In the genomic region with DNA sequence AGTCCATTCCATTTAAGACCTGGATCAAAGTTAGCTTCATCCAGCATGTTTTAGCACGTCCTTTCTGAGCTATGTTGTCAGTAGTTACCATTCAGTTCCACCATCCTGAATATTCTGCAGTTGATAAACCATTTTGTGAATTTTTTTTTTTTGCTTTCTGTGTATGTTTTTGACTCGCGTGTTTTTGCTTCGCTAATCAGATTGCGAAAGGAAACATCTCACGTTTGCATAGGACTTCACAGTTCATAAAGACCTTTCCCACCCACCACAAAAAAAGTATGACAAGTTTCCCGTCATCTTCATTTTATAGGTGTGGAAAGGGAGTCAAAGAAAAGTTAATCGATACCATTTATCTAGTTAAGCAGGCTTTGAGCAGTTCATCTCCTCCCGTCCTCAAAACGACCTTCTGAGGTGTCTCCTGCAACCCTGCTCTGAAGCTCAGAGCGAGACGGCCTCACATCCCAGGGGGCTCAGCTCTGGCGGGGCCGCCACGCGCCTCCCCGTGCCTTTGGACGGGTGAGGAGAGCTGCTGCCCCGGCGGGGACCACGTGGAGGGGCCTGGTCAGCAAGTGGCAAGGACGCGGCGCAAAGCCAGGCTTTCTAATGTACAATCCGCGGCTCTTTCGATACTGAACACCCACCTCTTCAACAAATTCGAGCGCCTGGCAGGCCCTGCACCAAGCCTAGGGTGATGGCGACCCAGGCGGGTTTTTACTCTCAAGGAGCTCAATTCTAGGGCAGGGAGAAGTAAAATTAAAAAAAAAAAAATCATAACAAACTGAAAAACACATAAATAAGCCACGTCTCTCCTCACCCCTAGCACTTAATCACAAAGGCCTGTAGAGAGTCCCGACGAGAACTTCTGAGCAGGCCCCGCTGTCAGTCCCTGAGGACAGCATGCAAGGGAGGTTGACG, we compare ENCODE assay signal across 1 cellular context.
TF ChIP-seq lines count a peak whose summit lies in the region.

No MANE protein-coding gene starts in this region.

TF ChIP-seq in HepG2, 621 proteins besides CTCF, POLR2A, EP300 and RAD21 (continued from another document):
- TF ChIP-seq CERS6 (CRISPR knock-in tag; IDR thresholded peaks at IDR 0.05), result no peak
- TF ChIP-seq ZNF616 (CRISPR knock-in tag; IDR thresholded peaks at IDR 0.05; ENCODE audit: low read depth), result no peak
- 0 out of 2 replicates have a peak, but pooled peaks have one; percentile 13 for TF ChIP-seq MIER2 (CRISPR knock-in tag; IDR thresholded peaks at IDR 0.05)
- TF ChIP-seq YEATS2 (CRISPR knock-in tag; IDR thresholded peaks at IDR 0.05; ENCODE audit: borderline replicate concordance), result no peak
- TF ChIP-seq, protein P1, sequence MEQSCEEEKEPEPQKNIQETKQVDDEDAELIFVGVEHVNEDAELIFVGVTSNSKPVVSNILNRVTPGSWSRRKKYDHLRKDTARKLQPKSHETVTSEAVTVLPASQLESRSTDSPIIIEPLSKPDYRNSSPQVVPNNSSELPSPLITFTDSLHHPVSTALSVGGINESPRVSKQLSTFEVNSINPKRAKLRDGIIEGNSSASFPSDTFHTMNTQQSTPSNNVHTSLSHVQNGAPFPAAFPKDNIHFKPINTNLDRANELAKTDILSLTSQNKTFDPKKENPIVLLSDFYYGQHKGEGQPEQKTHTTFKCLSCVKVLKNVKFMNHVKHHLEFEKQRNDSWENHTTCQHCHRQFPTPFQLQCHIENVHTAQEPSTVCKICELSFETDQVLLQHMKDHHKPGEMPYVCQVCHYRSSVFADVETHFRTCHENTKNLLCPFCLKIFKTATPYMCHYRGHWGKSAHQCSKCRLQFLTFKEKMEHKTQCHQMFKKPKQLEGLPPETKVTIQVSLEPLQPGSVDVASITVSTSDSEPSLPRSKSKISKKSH (CRISPR knock-in tag; IDR thresholded peaks at IDR 0.05; ENCODE audit: borderline replicate concordance), result no peak
- TF ChIP-seq ZNF562 (CRISPR knock-in tag; IDR thresholded peaks at IDR 0.05; ENCODE audit: borderline replicate concordance), result 0 out of 2 replicates have a peak, but pooled peaks have one; percentile 38
- no peak for TF ChIP-seq ATF7-NPFF (CRISPR knock-in tag; IDR thresholded peaks at IDR 0.05; ENCODE audit: low read depth)
- TF ChIP-seq ZNF841 (CRISPR knock-in tag; IDR thresholded peaks at IDR 0.05; ENCODE audit: borderline replicate concordance), result 0 out of 2 replicates have a peak, but pooled peaks have one; percentile 64
- no peak for TF ChIP-seq MEIS1 (CRISPR knock-in tag; IDR thresholded peaks at IDR 0.05; ENCODE audit: borderline replicate concordance)
- TF ChIP-seq, protein P2, sequence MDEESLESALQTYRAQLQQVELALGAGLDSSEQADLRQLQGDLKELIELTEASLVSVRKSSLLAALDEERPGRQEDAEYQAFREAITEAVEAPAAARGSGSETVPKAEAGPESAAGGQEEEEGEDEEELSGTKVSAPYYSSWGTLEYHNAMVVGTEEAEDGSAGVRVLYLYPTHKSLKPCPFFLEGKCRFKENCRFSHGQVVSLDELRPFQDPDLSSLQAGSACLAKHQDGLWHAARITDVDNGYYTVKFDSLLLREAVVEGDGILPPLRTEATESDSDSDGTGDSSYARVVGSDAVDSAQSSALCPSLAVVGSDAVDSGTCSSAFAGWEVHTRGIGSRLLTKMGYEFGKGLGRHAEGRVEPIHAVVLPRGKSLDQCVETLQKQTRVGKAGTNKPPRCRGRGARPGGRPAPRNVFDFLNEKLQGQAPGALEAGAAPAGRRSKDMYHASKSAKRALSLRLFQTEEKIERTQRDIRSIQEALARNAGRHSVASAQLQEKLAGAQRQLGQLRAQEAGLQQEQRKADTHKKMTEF (CRISPR knock-in tag; IDR thresholded peaks at IDR 0.05), result no peak
- TF ChIP-seq CHD2 (IDR thresholded peaks at IDR 0.05; ENCODE audit: low read depth, low read length), result no peak
